ENCODE assay signal across 9 cellular contexts in the genomic region with DNA sequence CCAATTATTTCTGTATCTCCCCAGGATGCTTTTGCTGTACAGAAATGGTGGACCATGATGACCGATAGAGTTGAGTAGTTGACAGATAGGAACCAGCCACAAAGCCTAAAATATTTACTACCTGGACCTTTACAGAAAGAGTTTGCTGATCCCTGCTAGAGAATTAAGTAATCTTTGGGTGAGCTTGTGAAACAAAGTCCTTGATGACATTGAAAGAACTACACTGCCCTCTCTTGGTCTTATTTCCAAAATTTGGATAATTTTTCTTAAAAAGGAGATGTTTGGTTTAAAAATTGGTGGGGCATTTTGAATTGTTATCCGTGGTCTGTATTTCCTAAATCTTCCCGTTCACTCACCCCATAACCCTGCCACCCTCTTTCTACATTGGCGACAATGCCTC. TPM values are rescaled to one million over a fixed set of nuclear protein-coding genes. Genes with fewer than 3 reads are reported as not detected.
DNase-seq lines count a peak whose midpoint lies in the region; ATAC-seq and TF ChIP-seq lines count a peak whose summit lies in the region.
"Had no signal": no experiment of that assay in that cellular context is flagged by ENCODE, and none has a peak within 500 bp of the region (broad histone marks: within the 10 kb centered on the region; RNA-seq: fewer than 3 reads in every experiment).

No MANE protein-coding gene starts in this region.

- H3K27ac ChIP-seq in RWPE1, result no peak overlapping the region

- no peak overlapping the region for H3K27ac Mint-ChIP-seq in activated CD4-positive, alpha-beta T cell treated with anti-CD3 and anti-CD28 coated beads, Interleukin-2, amount 10 ng/mL, durations not matched to agents 7 days and 5 days
- H3K27ac Mint-ChIP-seq: stimulated activated naive CD8-positive, alpha-beta T cell treated with anti-CD3 and anti-CD28 coated beads, Interleukin-15, Interleukin-2, amounts not matched to agents 100 ng/mL and 50 ng/mL, for 24 hours had no signal

- CTCF ChIA-PET in RWPE1 (lab: Yijun Ruan, JAX), result interaction anchor here (0.7 to 4.1 kb wide), 10 partner anchors 15 to 317 kb away, joined by 3 to 29 read pairs (median 5); partner anchors contain the start of genes ARPC3, FAM216A and GPN3
- CTCF ChIA-PET in activated CD4-positive, alpha-beta T cell treated with anti-CD3 and anti-CD28 coated beads, Interleukin-2, amount 10 ng/mL, durations not matched to agents 7 days and 5 days (lab: Charles Lee), result interaction anchor here (0.6 to 5.7 kb wide), 24 partner anchors 10 to 326 kb away, joined by 3 to 68 read pairs (median 4); partner anchors contain the start of genes ARPC3, FAM216A, GPN3 and TCTN1

- TF ChIP-seq CTCF in GM20000 (IDR thresholded peaks at IDR 0.05; ENCODE audit: extremely low read depth, missing control alignments) (no peak), RWPE1 (conservative IDR thresholded peaks at IDR 0.05; ENCODE audit: low read depth) (peak; percentile 35), fibroblast of pulmonary artery (IDR thresholded peaks at IDR 0.05; ENCODE audit: low read length, missing control alignments) (peak; percentile 37), retinal pigment epithelial cell (conservative IDR thresholded peaks at IDR 0.05; ENCODE audit: low read depth, low read length) (peak; percentile 27)

- H3K4me3 ChIP-seq in fibroblast of pulmonary artery (replicated peaks; ENCODE audit: low read depth, low read length), result no peak overlapping the region
- H3K4me3 ChIP-seq in retinal pigment epithelial cell (ENCODE audit: low read length), result no peak overlapping the region

- no peak overlapping the region for H3K4me3 Mint-ChIP-seq in activated CD4-positive, alpha-beta T cell treated with anti-CD3 and anti-CD28 coated beads, Interleukin-2, amount 10 ng/mL, durations not matched to agents 7 days and 5 days
- H3K4me3 Mint-ChIP-seq: stimulated activated naive CD8-positive, alpha-beta T cell treated with anti-CD3 and anti-CD28 coated beads, Interleukin-15, Interleukin-2, amounts not matched to agents 100 ng/mL and 50 ng/mL, for 24 hours had no signal

- no peaks in the 10 kb centered on the region for H3K9me3 Mint-ChIP-seq in activated CD4-positive, alpha-beta T cell treated with anti-CD3 and anti-CD28 coated beads, Interleukin-2, amount 10 ng/mL, durations not matched to agents 7 days and 5 days
- H3K9me3 Mint-ChIP-seq: stimulated activated naive CD8-positive, alpha-beta T cell treated with anti-CD3 and anti-CD28 coated beads, Interleukin-15, Interleukin-2, amounts not matched to agents 100 ng/mL and 50 ng/mL, for 24 hours had no signal

- no peaks in the 10 kb centered on the region for H3K27me3 Mint-ChIP-seq in activated CD4-positive, alpha-beta T cell treated with anti-CD3 and anti-CD28 coated beads, Interleukin-2, amount 10 ng/mL, durations not matched to agents 7 days and 5 days
- H3K27me3 Mint-ChIP-seq: stimulated activated naive CD8-positive, alpha-beta T cell treated with anti-CD3 and anti-CD28 coated beads, Interleukin-15, Interleukin-2, amounts not matched to agents 100 ng/mL and 50 ng/mL, for 24 hours had no signal

- H3K36me3 Mint-ChIP-seq in activated CD4-positive, alpha-beta T cell treated with anti-CD3 and anti-CD28 coated beads, Interleukin-2, amount 10 ng/mL, durations not matched to agents 7 days and 5 days (ENCODE audit: low read depth), result no peaks in the 10 kb centered on the region

- POLR2A ChIA-PET in RWPE1 (lab: Yijun Ruan, JAX; ENCODE audit: low non-redundant PET), result no interaction called here
- POLR2A ChIA-PET in activated CD4-positive, alpha-beta T cell treated with anti-CD3 and anti-CD28 coated beads, Interleukin-2, amount 10 ng/mL, durations not matched to agents 7 days and 5 days (lab: Charles Lee), result no interaction called here

- peaks cover 16% of the 10 kb centered on the region for H3K4me1 Mint-ChIP-seq in activated CD4-positive, alpha-beta T cell treated with anti-CD3 and anti-CD28 coated beads, Interleukin-2, amount 10 ng/mL, durations not matched to agents 7 days and 5 days

- ATAC-seq in GM18861 (IDR thresholded peaks at IDR 0.05; ENCODE audit: unreplicated experiment), result no peak

- DNase-seq in Ammon's horn (ENCODE audit: low spot score) (peak; percentile 51), GM20000 (ENCODE audit: low spot score) (peak; percentile 47), RWPE1 (ENCODE audit: low spot score) (peak; percentile 58), fibroblast of pulmonary artery (ENCODE audit: low read depth) (peak; percentile 85), retinal pigment epithelial cell (ENCODE audit: low read depth) (no peak), activated gamma-delta T cell (lab: John Stamatoyannopoulos, UW) (no peak)
- DNase-seq in activated CD4-positive, alpha-beta T cell treated with anti-CD3 and anti-CD28 coated beads, Interleukin-2, amount 10 ng/mL, durations not matched to agents 7 days and 5 days, result no peak

RNA-seq across cellular contexts. Expression of gene TCTN1, which starts 13.7 kb away (rescaled TPM):
- total RNA-seq in activated CD4-positive, alpha-beta T cell treated with anti-CD3 and anti-CD28 coated beads, Interleukin-2, amount 10 ng/mL, durations not matched to agents 7 days and 5 days, result 1 to 10 TPM; 4.3 to 5.2 TPM

RNA-seq across cellular contexts. Expression of gene PPTC7, which starts 17.1 kb away (rescaled TPM):
- total RNA-seq in activated CD4-positive, alpha-beta T cell treated with anti-CD3 and anti-CD28 coated beads, Interleukin-2, amount 10 ng/mL, durations not matched to agents 7 days and 5 days, result 10 to 100 TPM; 25.7 to 29.2 TPM

Comparison
In these comparisons a context has a peak if more than half of its experiments do, and no peak if none do; other contexts are left out.
1. DNase-seq: peak in Ammon's horn (single experiment), GM20000 (single experiment), RWPE1 (single experiment) and fibroblast of pulmonary artery (single experiment); none in retinal pigment epithelial cell (single experiment), activated gamma-delta T cell (single experiment) and activated CD4-positive, alpha-beta T cell treated with anti-CD3 and anti-CD28 coated beads, Interleukin-2, amount 10 ng/mL, durations not matched to agents 7 days and 5 days (single experiment).